27 cellular contexts compared by ENCODE assay signal in genomic region chr3:150397220-150397619, GRCh38. TPM values are rescaled to one million over a fixed set of nuclear protein-coding genes. Genes with fewer than 3 reads are reported as not detected.
DNase-seq lines count a peak whose midpoint lies in the region; ATAC-seq and TF ChIP-seq lines count a peak whose summit lies in the region.
"Had no signal": no experiment of that assay in that cellular context is flagged by ENCODE, and none has a peak within 500 bp of the region (broad histone marks: within the 10 kb centered on the region; RNA-seq: fewer than 3 reads in every experiment).

No MANE protein-coding gene starts in this region.

- H3K27ac Mint-ChIP-seq in activated CD4-positive, alpha-beta memory T cell treated with anti-CD3 and anti-CD28 coated beads, Interleukin-2, amount 10 ng/mL, durations not matched to agents 7 days and 5 days, result no peak overlapping the region
- H3K27ac Mint-ChIP-seq: B cell; CD8-positive, alpha-beta T cell had no signal

- no peak overlapping the region for H3K4me3 ChIP-seq in SK-N-MC
- H3K4me3 ChIP-seq in aorta (ENCODE audit: low read length in 2 of 2), result no peak overlapping the region
- H3K4me3 ChIP-seq in tibial nerve, result no peak overlapping the region
- H3K4me3 ChIP-seq: A549, SJCRH30 had no signal

- WGBS in aorta, 2 donors, result 2 to 7% methylated on average over 2 of the region's 2 CpGs
- 26 to 33% methylated on average over 2 of the region's 2 CpGs for WGBS in tibial nerve, 2 donors

- H3K27me3 Mint-ChIP-seq in activated CD4-positive, alpha-beta memory T cell treated with anti-CD3 and anti-CD28 coated beads, Interleukin-2, amount 10 ng/mL, durations not matched to agents 7 days and 5 days, result peaks cover 10% of the 10 kb centered on the region
- H3K27me3 Mint-ChIP-seq: B cell had no signal

- CTCF ChIA-PET in activated CD4-positive, alpha-beta memory T cell treated with anti-CD3 and anti-CD28 coated beads, Interleukin-2, amount 10 ng/mL, durations not matched to agents 7 days and 5 days (lab: Charles Lee), result interaction anchor here (0.6 to 1.5 kb wide), 3 partner anchors 11 to 239 kb away, joined by 3 to 6 read pairs (median 4); partner anchors contain the start of gene TSC22D2

- TF ChIP-seq EP300 in tibial nerve (IDR thresholded peaks at IDR 0.05), result no peak

- H3K4me1 ChIP-seq in aorta (ENCODE audit: control insufficient read depth in 1 of 2, insufficient read depth in 2 of 2, low read length in 2 of 2) (no peaks in the 10 kb centered on the region), tibial nerve (no peaks in the 10 kb centered on the region)
- H3K4me1 ChIP-seq: A549, SJCRH30 had no signal

- H3K9me3 ChIP-seq in SK-N-MC (ENCODE audit: low read depth, low read length) (no peaks in the 10 kb centered on the region; the same call in 1 of the 2 replicates), aorta (ENCODE audit: control insufficient read depth, low read length) (no peaks in the 10 kb centered on the region), tibial nerve (no peaks in the 10 kb centered on the region)
- H3K9me3 ChIP-seq: A549, Caco-2, SJCRH30 had no signal

- intact Hi-C loops in left ventricle myocardium superior (cut with micrococcal nuclease), result no loop called here
- intact Hi-C loops in cardiac septum (cut with DNase I), result no loop called here
- intact Hi-C loops in aorta (cut with DNase I), result no loop called here

- no peak overlapping the region for H3K4me3 Mint-ChIP-seq in activated CD4-positive, alpha-beta memory T cell treated with anti-CD3 and anti-CD28 coated beads, Interleukin-2, amount 10 ng/mL, durations not matched to agents 7 days and 5 days
- H3K4me3 Mint-ChIP-seq: B cell; CD8-positive, alpha-beta T cell had no signal

- ATAC-seq in left ventricle myocardium superior (peak; percentile 65), aorta (ENCODE audit: low FRiP score) (peak; percentile 79)
- ATAC-seq: A549; CD8-positive, alpha-beta T cell; HepG2; PC-3 had no signal

- no peak for TF ChIP-seq CTCF in tibial nerve (IDR thresholded peaks at IDR 0.05)

- H3K27ac ChIP-seq in SK-N-MC (0 out of 2 replicates have a peak overlapping the region, but pooled peaks have one; percentile 22), aorta (ENCODE audit: low read depth in 1 of 2, low read length in 2 of 2) (no peak overlapping the region), tibial nerve (no peak overlapping the region)
- H3K27ac ChIP-seq: A549, C4-2B, SJCRH30 had no signal

- H3K27me3 ChIP-seq in aorta (ENCODE audit: control insufficient read depth in 1 of 2, insufficient read depth in 2 of 2, low read length in 1 of 2), result no peaks in the 10 kb centered on the region
- no peaks in the 10 kb centered on the region for H3K27me3 ChIP-seq in tibial nerve
- H3K27me3 ChIP-seq: SJCRH30 had no signal

- no peaks in the 10 kb centered on the region for H3K4me1 Mint-ChIP-seq in activated CD4-positive, alpha-beta memory T cell treated with anti-CD3 and anti-CD28 coated beads, Interleukin-2, amount 10 ng/mL, durations not matched to agents 7 days and 5 days
- H3K4me1 Mint-ChIP-seq: B cell had no signal

- H3K36me3 ChIP-seq in SK-N-MC (ENCODE audit: insufficient read depth, low read length) (no peaks in the 10 kb centered on the region), aorta (ENCODE audit: control insufficient read depth in 1 of 2, insufficient read depth in 2 of 2, low read length in 1 of 2) (no peaks in the 10 kb centered on the region), tibial nerve (no peaks in the 10 kb centered on the region)
- H3K36me3 ChIP-seq: SJCRH30 had no signal

- no peak overlapping the region for H3K9ac ChIP-seq in SK-N-MC (ENCODE audit: insufficient read length)

- no peaks in the 10 kb centered on the region for H3K9me3 Mint-ChIP-seq in activated CD4-positive, alpha-beta memory T cell treated with anti-CD3 and anti-CD28 coated beads, Interleukin-2, amount 10 ng/mL, durations not matched to agents 7 days and 5 days
- H3K9me3 Mint-ChIP-seq: CD8-positive, alpha-beta T cell had no signal

- H3K36me3 Mint-ChIP-seq in activated CD4-positive, alpha-beta memory T cell treated with anti-CD3 and anti-CD28 coated beads, Interleukin-2, amount 10 ng/mL, durations not matched to agents 7 days and 5 days (ENCODE audit: low read depth), result no peaks in the 10 kb centered on the region
- H3K36me3 Mint-ChIP-seq: CD8-positive, alpha-beta T cell had no signal

- DNase-seq in left ventricle myocardium superior (no peak), cardiac septum (ENCODE audit: low spot score) (no peak), SK-N-MC (ENCODE audit: low read depth, low spot score) (no peak), fibroblast of gingiva (ENCODE audit: low read depth) (peak; percentile 80), aorta (no peak), tibial nerve (ENCODE audit: low spot score in 2 of 2) (no peak)
- DNase-seq in activated CD4-positive, alpha-beta memory T cell treated with anti-CD3 and anti-CD28 coated beads, Interleukin-2, amount 10 ng/mL, durations not matched to agents 7 days and 5 days, result no peak
- DNase-seq: Caco-2; CD8-positive, alpha-beta T cell; DMS79 treated with DMSO at 0.1 percent for 48 hours; H7; Karpas-422; NCI-H1092; NCI-H1417 treated with DMSO at 0.1 percent for 48 hours; NCI-H1694 treated with DMSO at 0.1 percent for 48 hours; NCI-H2081; NCI-H2171; NCI-H226; NCI-H524; NCI-H82; NK-92 treated with Interleukin-12 subunit alpha and Interleukin-12 subunit beta, amount 100 ng/mL, for 24 hours; PC-3; SJCRH30 had no signal

- POLR2A ChIA-PET in activated CD4-positive, alpha-beta memory T cell treated with anti-CD3 and anti-CD28 coated beads, Interleukin-2, amount 10 ng/mL, durations not matched to agents 7 days and 5 days (lab: Charles Lee), result interaction anchor here (1.0 kb wide), 2 partner anchors 11 to 12 kb away, joined by 3 to 5 read pairs; partner anchors contain the start of gene TSC22D2

- no peak for TF ChIP-seq POLR2A in tibial nerve (IDR thresholded peaks at IDR 0.05)

RNA-seq across cellular contexts. Expression of gene TSC22D2, which starts 10.9 kb away (rescaled TPM):
- total RNA-seq in left ventricle myocardium superior, result 22.7 TPM
- total RNA-seq in cardiac septum, result 66.0 TPM
- 10 to 100 TPM; 43.9 to 64.7 TPM for total RNA-seq in aorta
- 10 to 100 TPM; 10.6 to 11.5 TPM for polyA plus RNA-seq in aorta
- total RNA-seq in activated CD4-positive, alpha-beta memory T cell treated with anti-CD3 and anti-CD28 coated beads, Interleukin-2, amount 10 ng/mL, durations not matched to agents 7 days and 5 days, result 10 to 100 TPM; 13.9 to 15.0 TPM
- 10 to 100 TPM; 12.5 to 15.9 (median 14.6) TPM for total RNA-seq in tibial nerve
